In genomic region chr5:32961066-32961429, GRCh38 we compare ENCODE assay signal across 31 cellular contexts.
DNase-seq lines count a peak whose midpoint lies in the region; FAIRE-seq and TF ChIP-seq lines count a peak whose summit lies in the region.
"Had no signal": no experiment of that assay in that cellular context is flagged by ENCODE, and none has a peak within 500 bp of the region (broad histone marks: within the 10 kb centered on the region; RNA-seq: fewer than 3 reads in every experiment).

No MANE protein-coding gene starts in this region.

- TF ChIP-seq CTCF in MCF 10A (IDR thresholded peaks at IDR 0.05; ENCODE audit: unreplicated experiment) = no peak
- no peak for TF ChIP-seq CTCF in breast epithelium (IDR thresholded peaks at IDR 0.05)
- TF ChIP-seq CTCF in bronchial epithelial cell (IDR thresholded peaks at IDR 0.05; ENCODE audit: insufficient read depth, low read length, severe bottlenecking) = no peak
- TF ChIP-seq CTCF in foreskin fibroblast (IDR thresholded peaks at IDR 0.05; ENCODE audit: low read depth, low read length) = no peak
- TF ChIP-seq CTCF in suprapubic skin (IDR thresholded peaks at IDR 0.05) = no peak
- TF ChIP-seq CTCF in glutamatergic neuron (IDR thresholded peaks at IDR 0.05; ENCODE audit: partially characterized antibody, unreplicated experiment) = no peak

- H3K9me3 ChIP-seq in breast epithelium = no peaks in the 10 kb centered on the region
- no peaks in the 10 kb centered on the region for H3K9me3 ChIP-seq in suprapubic skin
- H3K9me3 ChIP-seq: colonic mucosa, thyroid gland, uterus had no signal

- TF ChIP-seq EP300 in suprapubic skin (IDR thresholded peaks at IDR 0.05) = no peak

- DNase-seq in MCF 10A (ENCODE audit: unreplicated experiment) = peak; percentile 18
- no peak for DNase-seq in breast epithelium (ENCODE audit: low spot score in 2 of 2)
- peak; percentile 97 for DNase-seq in bronchial epithelial cell (ENCODE audit: low read depth)
- DNase-seq in foreskin fibroblast = peak; percentile 33 to 41
- no peak for DNase-seq in suprapubic skin (ENCODE audit: low spot score in 2 of 2)
- no peak for DNase-seq in activated naive CD4-positive, alpha-beta T cell (lab: John Stamatoyannopoulos, UW)
- DNase-seq in DMS114 treated with DMSO at 0.1 percent for 48 hours (lab: John Stamatoyannopoulos, UW; ENCODE audit: unreplicated experiment) = no peak
- no peak for DNase-seq in glutamatergic neuron
- DNase-seq: activated CD4-positive, alpha-beta T cell treated with anti-CD3 and anti-CD28 coated beads for 4 hours; activated naive CD4-positive, alpha-beta T cell treated with anti-CD3 and anti-CD28 coated beads, Interleukin-2, amount 50 U/mL, for 16 hours; amygdala; colonic mucosa; effector memory CD8-positive, alpha-beta T cell; H9; hypothalamus; KG1; mesenchymal stem cell; NCI-H1417; NCI-H2029; NCI-H524 treated with DMSO at 0.1 percent for 48 hours; SHP77 treated with DMSO at 0.1 percent for 48 hours; stimulated activated CD4-positive, alpha-beta T cell treated with anti-CD3 and anti-CD28 coated beads, Interleukin-2, amount 100 ng/mL, for 48 hours; stimulated activated naive CD8-positive, alpha-beta T cell treated with anti-CD3 and anti-CD28 coated beads, Interleukin-15, amount 100 ng/mL, for 72 hours; thyroid gland; uterus; WERI-Rb-1 had no signal

- no peaks in the 10 kb centered on the region for H3K36me3 ChIP-seq in breast epithelium
- no peaks in the 10 kb centered on the region for H3K36me3 ChIP-seq in bronchial epithelial cell (ENCODE audit: control insufficient read depth, insufficient read depth, low read length)
- no peaks in the 10 kb centered on the region for H3K36me3 ChIP-seq in suprapubic skin
- H3K36me3 ChIP-seq: cardiac muscle cell, colonic mucosa, neural progenitor cell, right atrium auricular region, thyroid gland, uterus, WERI-Rb-1 had no signal

- H3K4me3 Mint-ChIP-seq in MCF 10A (ENCODE audit: unreplicated experiment) = no peak overlapping the region
- no peak overlapping the region for H3K4me3 Mint-ChIP-seq in glutamatergic neuron (ENCODE audit: unreplicated experiment)
- H3K4me3 Mint-ChIP-seq: activated T-helper 17 cell treated with anti-CD3 and anti-CD28 coated beads, Interleukin-2, amount 50 U/mL, for 72 hours; effector memory CD8-positive, alpha-beta T cell; H9; neural progenitor cell; stimulated activated naive CD8-positive, alpha-beta T cell treated with anti-CD3 and anti-CD28 coated beads, Interleukin-15, amount 100 ng/mL, for 72 hours; T-helper 2 cell treated with Interferon-gamma antibody and Interleukin-4, amounts not matched to agents 5 μg/mL and 100 μg/mL, for 36 hours had no signal

- BruUV-seq in MCF 10A (replicated peaks; lab: Mats Ljungman, UMichigan) = no TSS peak

- H3K4me1 Mint-ChIP-seq in MCF 10A (ENCODE audit: insufficient read depth, unreplicated experiment) (peaks cover 12% of the 10 kb centered on the region), glutamatergic neuron (ENCODE audit: low read depth, unreplicated experiment) (peaks cover 14% of the 10 kb centered on the region)
- H3K4me1 Mint-ChIP-seq: activated T-helper 17 cell treated with anti-CD3 and anti-CD28 coated beads, Interleukin-2, amount 50 U/mL, for 72 hours; stimulated activated naive CD8-positive, alpha-beta T cell treated with anti-CD3 and anti-CD28 coated beads, Interleukin-15, amount 100 ng/mL, for 72 hours had no signal

- H3K27ac Mint-ChIP-seq in MCF 10A (ENCODE audit: low read depth, unreplicated experiment) (peak overlapping the region; percentile 79), glutamatergic neuron (ENCODE audit: unreplicated experiment) (no peak overlapping the region)
- H3K27ac Mint-ChIP-seq: activated T-helper 17 cell treated with anti-CD3 and anti-CD28 coated beads, Interleukin-2, amount 50 U/mL, for 72 hours; effector memory CD8-positive, alpha-beta T cell; H9; neural progenitor cell; stimulated activated naive CD8-positive, alpha-beta T cell treated with anti-CD3 and anti-CD28 coated beads, Interleukin-15, amount 100 ng/mL, for 72 hours; T-helper 2 cell treated with Interferon-gamma antibody and Interleukin-4, amounts not matched to agents 5 μg/mL and 100 μg/mL, for 36 hours had no signal

- POLR2A ChIA-PET in MCF 10A (lab: Yijun Ruan, JAX) = interaction anchor here (0.6 to 2.7 kb wide), 8 partner anchors 12 to 339 kb away, joined by 3 to 10 read pairs (median 3); no protein-coding TSS in a partner anchor

- intact Hi-C loops in MCF 10A (cut with micrococcal nuclease) (no loop called here), breast epithelium (cut with DNase I; ENCODE audit: low total_unique reads) (no loop called here)

- H3K36me3 Mint-ChIP-seq in MCF 10A (ENCODE audit: insufficient read depth, unreplicated experiment) (no peaks in the 10 kb centered on the region), glutamatergic neuron (ENCODE audit: unreplicated experiment) (peaks cover 7% of the 10 kb centered on the region)
- H3K36me3 Mint-ChIP-seq: neural progenitor cell had no signal

- H3K27ac ChIP-seq in breast epithelium (no peak overlapping the region), suprapubic skin (peak overlapping the region; percentile 30)
- H3K27ac ChIP-seq: cardiac muscle cell, colonic mucosa, neural progenitor cell, right atrium auricular region, thyroid gland, uterus, WERI-Rb-1 had no signal

- H3K4me3 ChIP-seq in breast epithelium (no peak overlapping the region), bronchial epithelial cell (ENCODE audit: low read depth, low read length) (no peak overlapping the region), foreskin fibroblast (ENCODE audit: low read depth in 1 of 2, low read length in 2 of 2) (no peak overlapping the region), suprapubic skin (no peak overlapping the region)
- H3K4me3 ChIP-seq: cardiac muscle cell, colonic mucosa, neural progenitor cell, right atrium auricular region, thyroid gland, uterus had no signal

- CTCF ChIA-PET in MCF 10A (lab: Yijun Ruan, JAX) = interaction anchor here (0.7 to 1.9 kb wide), 2 partner anchors 339 to 811 kb away, joined by 3 to 5 read pairs; no protein-coding TSS in a partner anchor

- H3K27me3 ChIP-seq in breast epithelium (no peaks in the 10 kb centered on the region), bronchial epithelial cell (ENCODE audit: control insufficient read depth, insufficient read depth, low read length) (no peaks in the 10 kb centered on the region), suprapubic skin (no peaks in the 10 kb centered on the region)
- H3K27me3 ChIP-seq: cardiac muscle cell, colonic mucosa, neural progenitor cell, right atrium auricular region, thyroid gland, uterus had no signal

- H3K4me1 ChIP-seq in breast epithelium = no peaks in the 10 kb centered on the region
- peaks cover 13% of the 10 kb centered on the region for H3K4me1 ChIP-seq in suprapubic skin
- H3K4me1 ChIP-seq: colonic mucosa, neural progenitor cell, right atrium auricular region, thyroid gland, uterus had no signal

- no peak for FAIRE-seq in bronchial epithelial cell (lab: Jason Lieb, UNC)

- H3K9me3 Mint-ChIP-seq in MCF 10A (ENCODE audit: unreplicated experiment) (peaks cover 18% of the 10 kb centered on the region), glutamatergic neuron (ENCODE audit: unreplicated experiment) (peaks cover 9% of the 10 kb centered on the region)
- H3K9me3 Mint-ChIP-seq: neural progenitor cell; T-helper 2 cell treated with Interferon-gamma antibody and Interleukin-4, amounts not matched to agents 5 μg/mL and 100 μg/mL, for 36 hours had no signal

- H3K27me3 Mint-ChIP-seq in MCF 10A (ENCODE audit: insufficient read depth, unreplicated experiment) (no peaks in the 10 kb centered on the region), glutamatergic neuron (ENCODE audit: unreplicated experiment) (peaks cover 4% of the 10 kb centered on the region)
- H3K27me3 Mint-ChIP-seq: activated T-helper 17 cell treated with anti-CD3 and anti-CD28 coated beads, Interleukin-2, amount 50 U/mL, for 72 hours; effector memory CD8-positive, alpha-beta T cell; stimulated activated naive CD8-positive, alpha-beta T cell treated with anti-CD3 and anti-CD28 coated beads, Interleukin-15, amount 100 ng/mL, for 72 hours had no signal

- 32% methylated on average over 1 of the region's 1 CpG for WGBS in suprapubic skin

- TF ChIP-seq POLR2A in breast epithelium (IDR thresholded peaks at IDR 0.05) = no peak
- no peak for TF ChIP-seq POLR2A in suprapubic skin (IDR thresholded peaks at IDR 0.05)

Comparison
In these comparisons a context has a peak if more than half of its experiments do, and no peak if none do; other contexts are left out.
1. DNase-seq: peak in MCF 10A (single experiment), bronchial epithelial cell (single experiment) and foreskin fibroblast (2 of 2); none in breast epithelium (0 of 2), suprapubic skin (0 of 2), activated naive CD4-positive, alpha-beta T cell (0 of 4), DMS114 treated with DMSO at 0.1 percent for 48 hours (single experiment) and glutamatergic neuron (single experiment).